8 cellular contexts compared by ENCODE assay signal in genomic region chr1:232805269-232806070, GRCh38. TPM values are rescaled to one million over a fixed set of nuclear protein-coding genes. Genes with fewer than 3 reads are reported as not detected.
A peak's percentile ranks its signal among the peaks of the same experiment; 100 is the strongest.
DNase-seq lines count a peak whose midpoint lies in the region; ATAC-seq, FAIRE-seq and TF ChIP-seq lines count a peak whose summit lies in the region.

A gene with protein sequence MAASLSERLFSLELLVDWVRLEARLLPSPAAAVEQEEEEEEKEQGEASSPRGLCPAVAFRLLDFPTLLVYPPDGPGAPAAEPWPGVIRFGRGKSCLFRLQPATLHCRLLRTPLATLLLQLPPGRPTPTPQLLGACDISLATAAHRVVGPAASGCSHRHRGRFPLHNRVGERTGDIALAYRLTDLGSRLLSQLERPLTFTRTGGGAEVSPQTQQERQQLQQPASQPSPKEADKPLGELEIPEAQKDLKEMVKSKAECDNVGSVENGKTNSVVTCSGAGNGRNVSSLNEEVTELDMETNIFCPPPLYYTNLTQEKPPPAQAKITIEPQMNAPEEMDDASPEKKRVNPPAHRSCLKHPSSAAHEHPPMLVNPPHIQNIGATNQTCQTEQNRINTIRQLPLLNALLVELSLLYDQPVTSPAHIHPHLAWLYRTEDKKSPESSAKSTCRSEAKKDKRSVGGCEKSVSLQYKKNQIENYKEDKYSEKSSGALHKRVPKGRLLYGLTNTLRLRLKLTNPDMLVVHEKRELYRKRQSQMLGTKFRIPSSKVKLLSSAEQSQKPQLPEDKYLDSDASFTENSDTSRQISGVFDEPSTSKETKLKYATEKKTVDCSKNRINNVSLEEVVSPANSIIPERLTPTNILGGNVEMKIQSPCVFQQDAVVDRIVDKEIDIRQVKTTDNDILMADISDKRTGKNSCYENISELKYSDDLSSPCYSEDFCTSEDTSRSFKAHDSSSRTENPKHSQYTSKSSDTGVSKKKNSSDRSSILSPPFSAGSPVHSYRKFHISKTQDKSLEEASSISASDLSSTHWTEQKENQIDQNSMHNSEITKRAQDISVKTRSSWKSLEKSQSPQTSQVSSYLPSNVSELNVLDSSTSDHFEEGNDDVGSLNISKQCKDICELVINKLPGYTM (plus strand): TSS chr1:232805416. CDS start chr1:232805450, 34 bp downstream.

- FAIRE-seq in GM18507 (lab: Jason Lieb, UNC) (peak; percentile 12), H1 (lab: Jason Lieb, UNC) (no peak)

- H2BK15ac ChIP-seq in H1 (ENCODE audit: low read length) = peak within 1 kb of the TSS; percentile 61; the same call in 1 of the 2 replicates

- H3K27ac ChIP-seq in H1 (ENCODE audit: low read depth, low read length) = peak within 1 kb of the TSS; percentile 85

- H3K4me1 ChIP-seq in H1 (replicated peaks in 1 of 4; ENCODE audit: control insufficient read depth in 3 of 4, insufficient read depth in 4 of 4, low read length in 3 of 4) = peaks cover 0 to 6% (median 1%) of the 10 kb centered on the region in 4 experiments; a peak in 3 of 7 replicates

- H3K36me3 ChIP-seq in H1 (ENCODE audit: control insufficient read depth in 2 of 4, insufficient read depth in 4 of 4, low read length in 3 of 4) = no peaks in the 10 kb centered on the region

- H3K14ac ChIP-seq in H1 (ENCODE audit: insufficient read length) = no peak within 1 kb of the TSS

- H3K79me2 ChIP-seq in H1 (ENCODE audit: control insufficient read depth in 1 of 2, insufficient read depth in 2 of 2, low read length in 2 of 2) = no peaks in the 10 kb centered on the region

- no peak within 1 kb of the TSS for H2AK5ac ChIP-seq in H1 (ENCODE audit: low read depth, low read length)

- no peak within 1 kb of the TSS for H2BK120ac ChIP-seq in H1 (replicated peaks; ENCODE audit: low read depth, low read length)

- no peak within 1 kb of the TSS for H3K4ac ChIP-seq in H1 (replicated peaks; ENCODE audit: insufficient read length, low read depth, low read length)

- peak; percentile 71 for ATAC-seq in HG03025 (IDR thresholded peaks at IDR 0.05; ENCODE audit: low FRiP score, unreplicated experiment)

- peak within 1 kb of the TSS; percentile 99 for H4K8ac ChIP-seq in H1 (ENCODE audit: extremely low read depth, insufficient read depth, low read length)

- TF ChIP-seq RAD21 in H1 (IDR thresholded peaks at IDR 0.05 in 1 of 2, conservative IDR thresholded peaks at IDR 0.05 in 1 of 2; ENCODE audit: low read depth in 2 of 2, low read length in 2 of 2) = peak in 1 of 2 experiments; percentile 23; a peak in 1 of 4 replicates

- CTCF ChIA-PET in H1 (lab: Charles Lee; ENCODE audit: partially characterized antibody) = interaction anchor here (0.6 to 0.7 kb wide), 2 partner anchors 133 to 1664 kb away, joined by 3 to 4 read pairs; no protein-coding TSS in a partner anchor

- peak within 1 kb of the TSS; percentile 73 to 89 (median 87) for H3K9ac ChIP-seq in H1 (replicated peaks in 1 of 4; ENCODE audit: extremely low read depth in 1 of 4, low read depth in 3 of 4, low read length in 3 of 4)

- no peaks in the 10 kb centered on the region; the same call in 1 of the 2 replicates for H3K23me2 ChIP-seq in H1 (ENCODE audit: low read depth, low read length)

- WGBS in H1 (ENCODE audit: extremely low coverage in 1 of 2, insufficient coverage in 1 of 2, insufficient read length in 1 of 2, insufficient replicate concordance in 2 of 2, low coverage in 1 of 2, low lambda C conversion rate in 2 of 2, missing lambda C conversion rate in 1 of 2), 2 experiments = 2% methylated on average over 64 of the region's 74 CpGs; no CpG with 5 or more reads in 1 of the 2 experiments

- peak within 1 kb of the TSS; percentile 67; the same call in 1 of the 2 replicates for H2BK5ac ChIP-seq in H1 (ENCODE audit: low read depth, low read length)

- TF ChIP-seq POLR2A in H1 (IDR thresholded peaks at IDR 0.05; ENCODE audit: control extremely low read depth in 1 of 2, low read depth in 2 of 2, low read length in 2 of 2) = peak; percentile 38 to 92

- H3K18ac ChIP-seq in H1 (ENCODE audit: extremely low read depth, low read length) = peak within 1 kb of the TSS; percentile 72

- TF ChIP-seq CTCF in H1 (IDR thresholded peaks at IDR 0.05; ENCODE audit: control extremely low read depth in 1 of 3, insufficient read depth in 1 of 3, low read depth in 1 of 3, low read length in 3 of 3) = no peak

- H2BK20ac ChIP-seq in H1 (ENCODE audit: low read length) = no peak within 1 kb of the TSS

- peaks cover 0 to 2% (median 0%) of the 10 kb centered on the region in 4 experiments; a peak in 3 of 7 replicates for H3K27me3 ChIP-seq in H1 (replicated peaks in 1 of 4; ENCODE audit: control insufficient read depth in 3 of 4, extremely low read depth in 1 of 4, insufficient read depth in 3 of 4, low read length in 3 of 4)

- peak within 1 kb of the TSS; percentile 90 for H4K91ac ChIP-seq in H1 (replicated peaks; ENCODE audit: insufficient read length, low read length)

- no peaks in the 10 kb centered on the region for H3K79me1 ChIP-seq in H1 (ENCODE audit: low read depth, low read length)

- DNase-seq in GM18507 (ENCODE audit: extremely low spot score, insufficient read length, low read depth) (peak; percentile 74), NCI-H524 (lab: John Stamatoyannopoulos, UW) (peak; percentile 29 to 84), H1 (ENCODE audit: low read depth in 1 of 2, low spot score in 2 of 2) (peak; percentile 60 to 87), mesenteric fat pad (ENCODE audit: low spot score) (peak; percentile 92), NCI-H1105 (lab: John Stamatoyannopoulos, UW) (no peak)
- peak; percentile 33 for DNase-seq in activated CD8-positive, alpha-beta memory T cell treated with anti-CD3 and anti-CD28 coated beads, Interleukin-2, amount 50 U/mL, for 1 hour (ENCODE audit: extremely low read depth)
- DNase-seq in stimulated activated CD8-positive, alpha-beta memory T cell treated with anti-CD3 and anti-CD28 coated beads, Interleukin-12 subunit alpha, Interleukin-12 subunit beta, amount 100 ng/mL, for 24 hours (ENCODE audit: extremely low read depth) = peak; percentile 47

- H4K20me1 ChIP-seq in H1 (replicated peaks in 1 of 2; ENCODE audit: control insufficient read depth in 1 of 2, insufficient read depth in 2 of 2, low read length in 2 of 2) = no peaks in the 10 kb centered on the region

- H2AFZ ChIP-seq in H1 (ENCODE audit: low read length) = peak within 1 kb of the TSS; percentile 98

- no peak within 1 kb of the TSS for H3K23ac ChIP-seq in H1 (ENCODE audit: insufficient read length)

- peak within 1 kb of the TSS; percentile 70 for H4K5ac ChIP-seq in H1 (ENCODE audit: insufficient read length, low read depth, low read length)

- peak within 1 kb of the TSS; percentile 73 to 83 (median 76) for H3K4me3 ChIP-seq in H1 (ENCODE audit: extremely low read depth in 1 of 4, insufficient read depth in 2 of 4, low read depth in 3 of 4, low read length in 4 of 4)

- POLR2A ChIA-PET in H1 (lab: Charles Lee; ENCODE audit: partially characterized antibody) = interaction anchor here (0.5 to 1.4 kb wide), 6 partner anchors 9 to 375 kb away, joined by 3 to 5 read pairs (median 3); no protein-coding TSS in a partner anchor

- H3K4me2 ChIP-seq in H1 (ENCODE audit: insufficient read depth in 1 of 2, low read depth in 2 of 2, low read length in 2 of 2) = peak within 1 kb of the TSS; percentile 74 to 87

- TF ChIP-seq EP300 in H1 (IDR thresholded peaks at IDR 0.05; ENCODE audit: borderline replicate concordance in 1 of 2, low read depth in 2 of 2, low read length in 2 of 2) = no peak

- H3K56ac ChIP-seq in H1 (replicated peaks; ENCODE audit: insufficient read length, low read depth, low read length) = peak within 1 kb of the TSS; percentile 34

- H2BK12ac ChIP-seq in H1 (ENCODE audit: low read depth, low read length) = peak within 1 kb of the TSS; percentile 81; the same call in 1 of the 2 replicates

- no peaks in the 10 kb centered on the region for H3K9me3 ChIP-seq in H1 (ENCODE audit: insufficient read depth in 2 of 2, low read depth in 1 of 2, low read length in 1 of 2)

TF ChIP-seq in H1, 55 proteins besides CTCF, POLR2A, EP300 and RAD21 (continues in another document):
- no peak for TF ChIP-seq JUN (IDR thresholded peaks at IDR 0.05; ENCODE audit: low read depth, low read length)
- no peak; a peak in 1 of 4 replicates for TF ChIP-seq HDAC2 (IDR thresholded peaks at IDR 0.05; ENCODE audit: borderline replicate concordance in 1 of 2, low read depth in 2 of 2, low read length in 2 of 2)
- no peak for TF ChIP-seq EGR1 (IDR thresholded peaks at IDR 0.05; ENCODE audit: borderline replicate concordance, low read depth, low read length)
- no peak for TF ChIP-seq ZNF274 (IDR thresholded peaks at IDR 0.05; ENCODE audit: borderline replicate concordance, extremely low read depth, low read length)
- TF ChIP-seq PHF8 (conservative IDR thresholded peaks at IDR 0.05; ENCODE audit: low read depth, low read length) = peak; percentile 89
- TF ChIP-seq, protein P1, sequence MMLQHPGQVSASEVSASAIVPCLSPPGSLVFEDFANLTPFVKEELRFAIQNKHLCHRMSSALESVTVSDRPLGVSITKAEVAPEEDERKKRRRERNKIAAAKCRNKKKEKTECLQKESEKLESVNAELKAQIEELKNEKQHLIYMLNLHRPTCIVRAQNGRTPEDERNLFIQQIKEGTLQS (IDR thresholded peaks at IDR 0.05; ENCODE audit: insufficient read depth, low read depth, low read length) = no peak
- no peak for TF ChIP-seq RNF2 (IDR thresholded peaks at IDR 0.05; ENCODE audit: borderline replicate concordance, low read depth, low read length, missing control alignments, poor library complexity, severe bottlenecking)
- TF ChIP-seq SRF (IDR thresholded peaks at IDR 0.05; ENCODE audit: low read depth, low read length) = no peak
- no peak; the same call in 1 of the 2 replicates for TF ChIP-seq BACH1 (IDR thresholded peaks at IDR 0.05; ENCODE audit: low read length)
- TF ChIP-seq USF2 (IDR thresholded peaks at IDR 0.05; ENCODE audit: low read length) = no peak
- TF ChIP-seq EZH2 (IDR thresholded peaks at IDR 0.05; ENCODE audit: low read depth, low read length, severe bottlenecking) = no peak

RNA-seq across cellular contexts. Expression of the gene that starts here (rescaled TPM):
- total RNA-seq in H1 (2021; fragmentation: NEBNext Ultra II Directional; extraction: Animal tissue kit (Norgen Biotek cat#: 25700)) = 3.5 TPM in 2 replicates
- polyA plus RNA-seq in H1 (2011; rRNA removed) = 1.5 and 2.4 TPM in 2 replicates
- polyA plus RNA-seq in H1 (2011; cell fraction: cytosol; rRNA removed) = 2.8 TPM
- polyA plus RNA-seq in H1 (2011; cell fraction: nucleus; rRNA removed) = 2.7 TPM
- 1.5 to 2.0 TPM (median 1.7 TPM) in 4 replicates for polyA plus RNA-seq in H1 (2012, experiment 1 of 2)
- polyA plus RNA-seq in H1 (2012, experiment 2 of 2) = 0.35 TPM
- 1.9 TPM for polyA plus RNA-seq in H1 (2013, experiment 1 of 2)
- polyA plus RNA-seq in H1 (2013, experiment 2 of 2) = 1.6 TPM
- 2.6 and 2.7 TPM in 2 replicates for polyA minus RNA-seq in H1 (2011; rRNA and poly(A)+ RNA removed)
- polyA minus RNA-seq in H1 (2011; cell fraction: cytosol; rRNA and poly(A)+ RNA removed) = 2.7 TPM
- polyA minus RNA-seq in H1 (2011; cell fraction: nucleus; rRNA and poly(A)+ RNA removed) = 10.3 TPM
- total RNA-seq in mesenteric fat pad = 1.1 TPM
